ENCODE assay signal across 1 cellular context in the genomic region with DNA sequence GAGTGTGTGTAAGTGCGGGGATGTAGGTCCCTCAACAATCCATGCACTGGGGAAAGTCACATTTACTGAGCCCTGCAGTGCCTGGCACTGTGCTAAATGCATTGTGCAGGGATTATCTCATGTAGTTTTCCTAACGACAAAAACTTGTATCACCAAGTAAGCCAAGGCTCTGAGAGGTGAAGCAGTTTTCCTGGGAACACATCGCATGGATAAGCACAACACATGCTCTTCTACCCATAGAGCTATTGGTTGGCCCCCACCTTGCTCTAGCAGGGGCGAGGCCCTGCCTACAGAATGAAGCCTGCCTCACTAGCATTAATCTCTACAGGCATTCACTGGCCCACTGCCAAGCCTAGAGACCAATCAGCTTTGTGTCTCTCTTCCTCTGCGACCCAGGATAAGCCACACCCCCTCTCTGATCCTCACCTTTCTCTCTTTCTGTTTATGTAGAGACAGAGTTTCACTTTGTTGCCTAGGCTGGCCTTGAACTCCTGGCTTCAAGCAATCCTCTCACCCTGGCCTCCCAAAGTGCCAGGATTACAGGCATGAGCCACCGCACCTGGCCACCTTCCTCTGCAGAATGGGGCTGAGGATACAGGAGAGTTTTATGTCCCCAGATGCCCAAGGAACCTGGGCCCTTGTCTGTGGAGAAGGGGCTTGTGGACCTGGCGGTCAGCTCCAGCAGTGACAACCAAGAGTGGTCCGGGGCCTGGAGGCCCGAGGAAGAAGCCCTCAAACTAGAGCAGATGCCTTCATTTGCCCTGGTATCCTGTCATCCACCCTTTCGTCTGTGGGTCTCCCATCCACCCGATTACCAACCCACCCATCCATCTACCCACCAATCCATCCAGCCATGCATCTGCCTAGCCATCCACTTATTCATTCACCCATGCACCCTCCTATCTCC.
TF ChIP-seq lines count a peak whose summit lies in the region.

No MANE protein-coding gene starts in this region.

TF ChIP-seq in Ishikawa, 13 proteins besides CTCF, POLR2A, EP300 and RAD21 (continued from another document):
- TF ChIP-seq, protein P1, sequence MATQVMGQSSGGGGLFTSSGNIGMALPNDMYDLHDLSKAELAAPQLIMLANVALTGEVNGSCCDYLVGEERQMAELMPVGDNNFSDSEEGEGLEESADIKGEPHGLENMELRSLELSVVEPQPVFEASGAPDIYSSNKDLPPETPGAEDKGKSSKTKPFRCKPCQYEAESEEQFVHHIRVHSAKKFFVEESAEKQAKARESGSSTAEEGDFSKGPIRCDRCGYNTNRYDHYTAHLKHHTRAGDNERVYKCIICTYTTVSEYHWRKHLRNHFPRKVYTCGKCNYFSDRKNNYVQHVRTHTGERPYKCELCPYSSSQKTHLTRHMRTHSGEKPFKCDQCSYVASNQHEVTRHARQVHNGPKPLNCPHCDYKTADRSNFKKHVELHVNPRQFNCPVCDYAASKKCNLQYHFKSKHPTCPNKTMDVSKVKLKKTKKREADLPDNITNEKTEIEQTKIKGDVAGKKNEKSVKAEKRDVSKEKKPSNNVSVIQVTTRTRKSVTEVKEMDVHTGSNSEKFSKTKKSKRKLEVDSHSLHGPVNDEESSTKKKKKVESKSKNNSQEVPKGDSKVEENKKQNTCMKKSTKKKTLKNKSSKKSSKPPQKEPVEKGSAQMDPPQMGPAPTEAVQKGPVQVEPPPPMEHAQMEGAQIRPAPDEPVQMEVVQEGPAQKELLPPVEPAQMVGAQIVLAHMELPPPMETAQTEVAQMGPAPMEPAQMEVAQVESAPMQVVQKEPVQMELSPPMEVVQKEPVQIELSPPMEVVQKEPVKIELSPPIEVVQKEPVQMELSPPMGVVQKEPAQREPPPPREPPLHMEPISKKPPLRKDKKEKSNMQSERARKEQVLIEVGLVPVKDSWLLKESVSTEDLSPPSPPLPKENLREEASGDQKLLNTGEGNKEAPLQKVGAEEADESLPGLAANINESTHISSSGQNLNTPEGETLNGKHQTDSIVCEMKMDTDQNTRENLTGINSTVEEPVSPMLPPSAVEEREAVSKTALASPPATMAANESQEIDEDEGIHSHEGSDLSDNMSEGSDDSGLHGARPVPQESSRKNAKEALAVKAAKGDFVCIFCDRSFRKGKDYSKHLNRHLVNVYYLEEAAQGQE (IDR thresholded peaks at IDR 0.05; ENCODE audit: low read depth) = no peak
- TF ChIP-seq TAF1 (IDR thresholded peaks at IDR 0.05; ENCODE audit: low read depth) (no peak), TCF12 (IDR thresholded peaks at IDR 0.05; ENCODE audit: low read depth) (no peak), YY1 (IDR thresholded peaks at IDR 0.05; ENCODE audit: low read depth) (no peak), EGR1 (IDR thresholded peaks at IDR 0.05) (no peak)
- TF ChIP-seq, protein P2, sequence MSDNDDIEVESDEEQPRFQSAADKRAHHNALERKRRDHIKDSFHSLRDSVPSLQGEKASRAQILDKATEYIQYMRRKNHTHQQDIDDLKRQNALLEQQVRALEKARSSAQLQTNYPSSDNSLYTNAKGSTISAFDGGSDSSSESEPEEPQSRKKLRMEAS (IDR thresholded peaks at IDR 0.05) = peak; percentile 44; the same call in 1 of the 2 replicates
